ENCODE assay signal across 17 cellular contexts in the genomic region with DNA sequence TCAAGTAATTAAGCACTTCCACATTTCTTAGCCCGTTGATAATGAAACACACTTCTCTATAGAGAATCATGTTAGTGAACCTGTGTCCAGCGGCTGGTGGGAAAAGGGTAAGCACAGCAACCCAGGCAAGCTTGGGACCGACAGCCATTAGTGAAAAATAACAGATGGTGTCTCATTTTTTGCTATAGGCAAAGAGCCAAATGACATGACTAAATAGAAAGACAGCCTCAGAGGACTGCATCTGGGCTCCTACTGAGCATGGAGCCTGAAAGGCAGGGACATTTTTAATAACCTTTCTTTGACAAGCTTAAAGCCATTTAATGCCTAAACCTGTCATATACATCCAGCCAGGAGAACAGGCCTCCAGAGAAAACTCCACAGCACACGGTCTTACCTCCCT.
DNase-seq lines count a peak whose midpoint lies in the region; ATAC-seq and TF ChIP-seq lines count a peak whose summit lies in the region.
"Had no signal": no experiment of that assay in that cellular context is flagged by ENCODE, and none has a peak within 500 bp of the region (broad histone marks: within the 10 kb centered on the region; RNA-seq: fewer than 3 reads in every experiment).

No MANE protein-coding gene starts in this region.

- H3K4me1 ChIP-seq in right atrium auricular region: no peaks in the 10 kb centered on the region
- H3K4me1 ChIP-seq: ascending aorta had no signal

- peaks cover 29% of the 10 kb centered on the region for H3K4me1 Mint-ChIP-seq in type B pancreatic cell (ENCODE audit: unreplicated experiment)

- no peaks in the 10 kb centered on the region for H3K9me3 ChIP-seq in right atrium auricular region
- H3K9me3 ChIP-seq: ascending aorta, gastrocnemius medialis, mucosa of descending colon had no signal

- H3K27me3 ChIP-seq in right atrium auricular region: no peaks in the 10 kb centered on the region
- H3K27me3 ChIP-seq: ascending aorta, gastrocnemius medialis had no signal

- TF ChIP-seq CTCF in right atrium auricular region (IDR thresholded peaks at IDR 0.05) (no peak), cardiac fibroblast (IDR thresholded peaks at IDR 0.05; ENCODE audit: low read depth, low read length) (no peak), type B pancreatic cell (conservative IDR thresholded peaks at IDR 0.05) (no peak)

- ATAC-seq in Right ventricle myocardium superior (ENCODE audit: poor library complexity) (peak; percentile 45), GM18907 (IDR thresholded peaks at IDR 0.05; ENCODE audit: unreplicated experiment) (no peak), HG02642 (IDR thresholded peaks at IDR 0.05; ENCODE audit: poor library complexity, unreplicated experiment) (no peak), GM18861 (IDR thresholded peaks at IDR 0.05; ENCODE audit: unreplicated experiment) (no peak)
- ATAC-seq: gastrocnemius medialis, mucosa of descending colon had no signal

- intact Hi-C loops in Right ventricle myocardium superior (cut with DNase I): no loop called here

- H3K4me3 ChIP-seq in right atrium auricular region (no peak overlapping the region), cardiac fibroblast (replicated peaks in 1 of 2; ENCODE audit: low read depth in 2 of 2, low read length in 2 of 2) (no peak overlapping the region)
- H3K4me3 ChIP-seq: ascending aorta, gastrocnemius medialis, mucosa of descending colon had no signal

- peak overlapping the region; percentile 55 for H3K27ac Mint-ChIP-seq in type B pancreatic cell
- H3K27ac Mint-ChIP-seq: HFFc6 had no signal

- H3K4me3 Mint-ChIP-seq in type B pancreatic cell: peak overlapping the region; percentile 64
- H3K4me3 Mint-ChIP-seq: HFFc6 had no signal

- H3K36me3 ChIP-seq in right atrium auricular region: no peaks in the 10 kb centered on the region
- H3K36me3 ChIP-seq: ascending aorta, gastrocnemius medialis had no signal

- DNase-seq in Right ventricle myocardium superior (no peak), right atrium auricular region (ENCODE audit: low spot score) (no peak), NCI-H446 (lab: John Stamatoyannopoulos, UW) (peak; percentile 87 to 99), cardiac fibroblast (ENCODE audit: low read depth in 2 of 2) (peak; percentile 10 to 35), type B pancreatic cell (ENCODE audit: extremely low spot score, unreplicated experiment) (no peak)
- DNase-seq: activated CD8-positive, alpha-beta memory T cell treated with anti-CD3 and anti-CD28 coated beads for 24 hours; activated effector memory CD4-positive, alpha-beta T cell treated with Interleukin-2 at 50 U/mL for 16 hours; effector memory CD4-positive, alpha-beta T cell; gastrocnemius medialis; HFFc6; mucosa of descending colon; posterior cingulate gyrus; stimulated activated CD4-positive, alpha-beta T cell treated with anti-CD3 and anti-CD28 coated beads, Interleukin-15, amount 100 ng/mL, for 24 hours had no signal

- no peak overlapping the region for H3K27ac ChIP-seq in right atrium auricular region
- H3K27ac ChIP-seq: ascending aorta, gastrocnemius medialis had no signal

- H3K9me3 Mint-ChIP-seq in type B pancreatic cell: no peaks in the 10 kb centered on the region

- H3K27me3 Mint-ChIP-seq in type B pancreatic cell: no peaks in the 10 kb centered on the region

- no peaks in the 10 kb centered on the region for H3K36me3 Mint-ChIP-seq in type B pancreatic cell

Comparison
In these comparisons a context has a peak if more than half of its experiments do, and no peak if none do; other contexts are left out.
1. DNase-seq: peak in NCI-H446 (2 of 2) and cardiac fibroblast (2 of 2); none in Right ventricle myocardium superior (single experiment), right atrium auricular region (single experiment) and type B pancreatic cell (single experiment).